Comparison of ENCODE assay signal across 2 cellular contexts in the genomic region with DNA sequence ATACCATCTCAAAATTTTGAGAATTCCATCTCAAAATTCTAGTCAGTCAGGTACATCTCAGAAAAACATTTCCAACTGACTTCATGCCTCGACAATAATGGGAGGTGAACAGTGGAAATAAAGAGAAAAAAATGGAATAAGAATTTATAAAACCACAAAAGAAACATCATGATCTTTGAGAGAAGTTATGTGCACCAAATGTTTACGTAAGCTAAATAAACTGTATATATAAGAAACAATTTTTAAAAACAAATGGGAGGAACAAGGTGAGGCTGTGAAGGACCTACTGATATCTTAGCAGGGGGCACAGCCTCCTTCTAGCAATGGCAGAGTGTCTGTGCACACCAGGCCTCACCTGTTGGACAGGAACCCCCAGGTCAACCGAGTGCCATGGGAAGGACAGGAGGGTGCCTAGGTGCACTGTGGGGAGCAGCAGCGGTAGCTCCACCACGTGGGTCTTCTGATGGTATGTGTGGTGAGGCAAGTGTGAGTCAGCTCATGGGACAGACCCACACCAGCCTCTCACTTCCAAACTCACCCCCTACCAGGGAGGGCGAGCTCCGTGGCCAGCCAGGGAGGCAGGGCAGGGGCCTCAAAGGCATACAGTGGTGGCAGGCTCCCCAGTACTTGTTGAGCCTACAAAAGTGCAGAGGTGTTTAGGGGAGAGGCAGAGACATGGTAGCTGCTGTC.
TF ChIP-seq lines count a peak whose summit lies in the region.

No MANE protein-coding gene starts in this region.

TF ChIP-seq in IMR-90, 13 proteins besides CTCF, POLR2A, EP300 and RAD21:
- TF ChIP-seq MAFK (IDR thresholded peaks at IDR 0.05; ENCODE audit: low read depth, low read length) (no peak), FOS (IDR thresholded peaks at IDR 0.05; ENCODE audit: low read depth, low read length) (peak; percentile 59), CEBPB (IDR thresholded peaks at IDR 0.05; ENCODE audit: low read depth, low read length) (peak; percentile 76), RFX5 (IDR thresholded peaks at IDR 0.05; ENCODE audit: low read depth, low read length) (no peak), SMC3 (IDR thresholded peaks at IDR 0.05; ENCODE audit: low read depth, low read length) (no peak), CHD1 (IDR thresholded peaks at IDR 0.05; ENCODE audit: low read depth, low read length) (no peak), MXI1 (IDR thresholded peaks at IDR 0.05; ENCODE audit: borderline replicate concordance, low read depth, low read length) (peak; percentile 73), BHLHE40 (IDR thresholded peaks at IDR 0.05; ENCODE audit: low read depth, low read length) (peak; percentile 7; the same call in 1 of the 2 replicates), MAZ (IDR thresholded peaks at IDR 0.05; ENCODE audit: borderline replicate concordance, low read depth, low read length) (peak; percentile 49; the same call in 1 of the 2 replicates), RCOR1 (IDR thresholded peaks at IDR 0.05; ENCODE audit: insufficient replicate concordance, low read length) (no peak)
- TF ChIP-seq, protein P1, sequence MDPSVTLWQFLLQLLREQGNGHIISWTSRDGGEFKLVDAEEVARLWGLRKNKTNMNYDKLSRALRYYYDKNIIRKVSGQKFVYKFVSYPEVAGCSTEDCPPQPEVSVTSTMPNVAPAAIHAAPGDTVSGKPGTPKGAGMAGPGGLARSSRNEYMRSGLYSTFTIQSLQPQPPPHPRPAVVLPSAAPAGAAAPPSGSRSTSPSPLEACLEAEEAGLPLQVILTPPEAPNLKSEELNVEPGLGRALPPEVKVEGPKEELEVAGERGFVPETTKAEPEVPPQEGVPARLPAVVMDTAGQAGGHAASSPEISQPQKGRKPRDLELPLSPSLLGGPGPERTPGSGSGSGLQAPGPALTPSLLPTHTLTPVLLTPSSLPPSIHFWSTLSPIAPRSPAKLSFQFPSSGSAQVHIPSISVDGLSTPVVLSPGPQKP (IDR thresholded peaks at IDR 0.05; ENCODE audit: borderline replicate concordance, low read depth, low read length) = no peak
- TF ChIP-seq, protein P2, sequence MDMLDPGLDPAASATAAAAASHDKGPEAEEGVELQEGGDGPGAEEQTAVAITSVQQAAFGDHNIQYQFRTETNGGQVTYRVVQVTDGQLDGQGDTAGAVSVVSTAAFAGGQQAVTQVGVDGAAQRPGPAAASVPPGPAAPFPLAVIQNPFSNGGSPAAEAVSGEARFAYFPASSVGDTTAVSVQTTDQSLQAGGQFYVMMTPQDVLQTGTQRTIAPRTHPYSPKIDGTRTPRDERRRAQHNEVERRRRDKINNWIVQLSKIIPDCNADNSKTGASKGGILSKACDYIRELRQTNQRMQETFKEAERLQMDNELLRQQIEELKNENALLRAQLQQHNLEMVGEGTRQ (IDR thresholded peaks at IDR 0.05; ENCODE audit: low read depth, low read length) = peak; percentile 87
TF ChIP-seq in IMR-90: peak in this region for 6.

TF ChIP-seq in GM12878, 131 proteins besides CTCF, POLR2A, EP300 and RAD21:
- TF ChIP-seq EED (IDR thresholded peaks at IDR 0.05; ENCODE audit: low read depth) (no peak), POLR2AphosphoS5 (IDR thresholded peaks at IDR 0.05; ENCODE audit: low read length) (peak; percentile 49; the same call in 1 of the 2 replicates)
